In the genomic region with DNA sequence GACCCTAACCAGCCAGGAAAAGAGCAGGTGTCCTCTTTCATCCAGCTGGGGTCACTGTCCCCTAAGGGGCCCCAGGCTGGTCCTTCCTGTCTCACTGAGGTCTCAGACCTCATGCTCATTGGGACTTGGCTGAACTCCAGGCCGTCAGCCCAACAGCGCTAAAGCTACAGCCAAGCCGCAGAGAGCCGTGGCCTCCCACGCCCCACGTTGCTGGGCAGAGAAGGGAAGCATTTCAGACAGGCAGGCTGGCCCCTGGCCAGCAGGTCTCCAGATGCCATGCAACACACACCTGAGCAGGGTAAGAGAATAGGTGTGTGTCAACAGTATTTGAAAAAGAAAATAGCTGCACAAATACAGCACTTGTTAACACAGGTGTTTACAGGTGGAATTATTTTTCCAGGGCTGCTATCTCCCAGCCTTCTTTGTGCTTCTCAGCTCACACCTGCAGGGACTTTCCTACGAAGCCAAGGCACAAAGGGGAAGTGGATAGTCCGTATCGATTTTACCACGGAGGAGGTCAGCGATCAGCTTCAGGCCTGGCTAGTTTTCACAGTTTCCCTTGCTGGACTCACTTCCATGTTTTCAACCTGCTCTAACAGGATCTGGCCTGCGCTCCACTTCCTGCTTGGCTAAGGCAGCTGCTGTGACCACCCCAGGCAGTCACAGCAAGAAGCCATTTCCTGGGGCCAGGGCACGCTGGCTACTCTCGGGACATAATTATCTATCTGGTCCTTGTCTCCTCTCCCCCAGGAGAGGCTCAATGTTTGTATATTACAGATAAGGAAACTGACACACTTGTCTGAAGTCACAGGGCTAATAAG, we compare ENCODE assay signal across 8 cellular contexts.
DNase-seq lines count a peak whose midpoint lies in the region; ATAC-seq and TF ChIP-seq lines count a peak whose summit lies in the region.

No MANE protein-coding gene starts in this region.

- peaks cover 8% of the 10 kb centered on the region for H3K4me1 ChIP-seq in testis

- H3K4me3 Mint-ChIP-seq in activated CD4-positive, alpha-beta memory T cell treated with anti-CD3 and anti-CD28 coated beads, Interleukin-2, amount 10 ng/mL, durations not matched to agents 7 days and 5 days: no peak overlapping the region

- peak; percentile 72 for ATAC-seq in HG03135 (IDR thresholded peaks at IDR 0.05; ENCODE audit: unreplicated experiment)

- H3K27me3 Mint-ChIP-seq in activated CD4-positive, alpha-beta memory T cell treated with anti-CD3 and anti-CD28 coated beads, Interleukin-2, amount 10 ng/mL, durations not matched to agents 7 days and 5 days: peaks cover 3% of the 10 kb centered on the region

- POLR2A ChIA-PET in activated CD4-positive, alpha-beta memory T cell treated with anti-CD3 and anti-CD28 coated beads, Interleukin-2, amount 10 ng/mL, durations not matched to agents 7 days and 5 days (lab: Charles Lee): interaction anchor here (0.7 to 8.1 kb wide), 4 partner anchors 12 to 45 kb away, joined by 3 to 46 read pairs (median 12); no protein-coding TSS in a partner anchor

- no peak for TF ChIP-seq CTCF in C4-2B (conservative IDR thresholded peaks at IDR 0.05)
- TF ChIP-seq CTCF in astrocyte of the spinal cord (IDR thresholded peaks at IDR 0.05; ENCODE audit: low read depth, low read length): no peak
- TF ChIP-seq CTCF in testis (IDR thresholded peaks at IDR 0.05): no peak

- no peaks in the 10 kb centered on the region for H3K27me3 ChIP-seq in testis

- H3K4me3 ChIP-seq in astrocyte of the spinal cord (ENCODE audit: low read depth, low read length) (no peak overlapping the region), testis (no peak overlapping the region)

- intact Hi-C loops in testis (cut with DNase I; ENCODE audit: low total_unique reads): no loop called here

- H3K4me1 Mint-ChIP-seq in activated CD4-positive, alpha-beta memory T cell treated with anti-CD3 and anti-CD28 coated beads, Interleukin-2, amount 10 ng/mL, durations not matched to agents 7 days and 5 days: peaks cover 58% of the 10 kb centered on the region

- H3K27ac Mint-ChIP-seq in activated CD4-positive, alpha-beta memory T cell treated with anti-CD3 and anti-CD28 coated beads, Interleukin-2, amount 10 ng/mL, durations not matched to agents 7 days and 5 days: no peak overlapping the region

- H3K36me3 Mint-ChIP-seq in activated CD4-positive, alpha-beta memory T cell treated with anti-CD3 and anti-CD28 coated beads, Interleukin-2, amount 10 ng/mL, durations not matched to agents 7 days and 5 days (ENCODE audit: low read depth): peaks cover 12% of the 10 kb centered on the region

- in situ Hi-C loops in astrocyte of the spinal cord (cut with HindIII; ENCODE audit: low sequenced_read_pairs): no loop called here

- H3K27ac ChIP-seq in C4-2B: peak overlapping the region; percentile 72
- H3K27ac ChIP-seq in testis: no peak overlapping the region

- no peaks in the 10 kb centered on the region for H3K36me3 ChIP-seq in testis (ENCODE audit: low read depth, missing control alignments)

- no peak for TF ChIP-seq POLR2A in testis (IDR thresholded peaks at IDR 0.05)

- H3K9me3 ChIP-seq in testis: no peaks in the 10 kb centered on the region

- CTCF ChIA-PET in activated CD4-positive, alpha-beta memory T cell treated with anti-CD3 and anti-CD28 coated beads, Interleukin-2, amount 10 ng/mL, durations not matched to agents 7 days and 5 days (lab: Charles Lee): interaction anchor here (1.2 kb wide), 1 partner anchor 14 kb away, joined by 4 read pairs; no protein-coding TSS in a partner anchor

- WGBS in testis, 2 donors: 54% methylated on average over 13 to 14 of the region's 14 CpGs

- H3K9me3 Mint-ChIP-seq in activated CD4-positive, alpha-beta memory T cell treated with anti-CD3 and anti-CD28 coated beads, Interleukin-2, amount 10 ng/mL, durations not matched to agents 7 days and 5 days: peaks cover 9% of the 10 kb centered on the region

- DNase-seq in GM19238 (ENCODE audit: insufficient read length, low spot score) (peak; percentile 63), NCI-H2196 (lab: John Stamatoyannopoulos, UW; ENCODE audit: unreplicated experiment) (peak; percentile 98), astrocyte of the spinal cord (ENCODE audit: low read depth, low spot score) (peak; percentile 31), kidney glomerular epithelial cell (lab: John Stamatoyannopoulos, UW) (peak; percentile 86), testis (peak; percentile 90)
- DNase-seq in activated CD4-positive, alpha-beta memory T cell treated with anti-CD3 and anti-CD28 coated beads, Interleukin-2, amount 10 ng/mL, durations not matched to agents 7 days and 5 days: no peak
